In genomic region chr11:7892059-7892699, GRCh38 we compare ENCODE assay signal across 8 cellular contexts. TPM values are rescaled to one million over a fixed set of nuclear protein-coding genes. Genes with fewer than 3 reads are reported as not detected.
DNase-seq lines count a peak whose midpoint lies in the region; ATAC-seq, FAIRE-seq and TF ChIP-seq lines count a peak whose summit lies in the region.

No MANE protein-coding gene starts in this region.

- DNase-seq in BJ (ENCODE audit: low read depth) (peak; percentile 40), HTR-8/SVneo (ENCODE audit: insufficient read length, low spot score) (peak; percentile 36), epithelial cell of esophagus (ENCODE audit: low read depth) (peak; percentile 56), tibial nerve (ENCODE audit: low spot score in 2 of 2) (no peak), lower leg skin (ENCODE audit: low spot score in 2 of 2) (no peak), NCI-H774 (lab: John Stamatoyannopoulos, UW) (no peak)
- no peak for DNase-seq in stimulated activated CD4-positive, alpha-beta T cell treated with anti-CD3 and anti-CD28 coated beads, Interleukin-4, amount 100 ng/mL, for 4 hours

- no peak for TF ChIP-seq EP300 in tibial nerve (IDR thresholded peaks at IDR 0.05)

- no peaks in the 10 kb centered on the region for H3K9me3 ChIP-seq in tibial nerve

- no peaks in the 10 kb centered on the region for H3K36me3 ChIP-seq in BJ (ENCODE audit: control insufficient read depth, insufficient read depth, low read length)
- H3K36me3 ChIP-seq in tibial nerve = no peaks in the 10 kb centered on the region

- FAIRE-seq in HTR-8/SVneo (lab: Jason Lieb, UNC) = peak; percentile 89

- CTCF ChIA-PET in BJ (lab: Yijun Ruan, JAX) = interaction anchor here (0.8 to 7.5 kb wide), 19 partner anchors 12 to 208 kb away, joined by 3 to 129 read pairs (median 6); partner anchors contain the start of gene EIF3F

- no peak for TF ChIP-seq CTCF in BJ (IDR thresholded peaks at IDR 0.05; ENCODE audit: insufficient read depth, low read depth, low read length)
- TF ChIP-seq CTCF in epithelial cell of esophagus (IDR thresholded peaks at IDR 0.05; ENCODE audit: insufficient read depth, low read depth, low read length, missing control alignments) = no peak
- no peak for TF ChIP-seq CTCF in tibial nerve (IDR thresholded peaks at IDR 0.05)
- no peak for TF ChIP-seq CTCF in lower leg skin (IDR thresholded peaks at IDR 0.05)

- peaks cover 0 to 23% (median 4%) of the 10 kb centered on the region in 4 donors for H3K4me1 ChIP-seq in tibial nerve

- H3K27me3 ChIP-seq in BJ (ENCODE audit: control insufficient read depth, insufficient read depth, low read length) = no peaks in the 10 kb centered on the region
- no peaks in the 10 kb centered on the region for H3K27me3 ChIP-seq in tibial nerve

- ATAC-seq in GM21528 (IDR thresholded peaks at IDR 0.05; ENCODE audit: low FRiP score, unreplicated experiment) = peak; percentile 53

- intact Hi-C loops in lower leg skin (cut with DNase I; ENCODE audit: low total_unique reads) = no loop called here

- POLR2A ChIA-PET in BJ (lab: Charles Lee) = interaction anchor here (1.0 to 1.3 kb wide), 3 partner anchors 11 to 95 kb away, joined by 3 read pairs; partner anchors contain the start of genes EIF3F and NLRP10

- TF ChIP-seq POLR2A in tibial nerve (IDR thresholded peaks at IDR 0.05) = no peak
- no peak for TF ChIP-seq POLR2A in lower leg skin (IDR thresholded peaks at IDR 0.05)

- WGBS in tibial nerve, 2 donors = 47% methylated on average over 6 of the region's 6 CpGs
- 56% methylated on average over 6 of the region's 6 CpGs for WGBS in lower leg skin, 2 donors

- H3K27ac ChIP-seq in tibial nerve = peak overlapping the region in 1 of 4 donors; percentile 54

- H3K4me3 ChIP-seq in BJ (ENCODE audit: low read depth, low read length) (no peak overlapping the region), epithelial cell of esophagus (ENCODE audit: low read length) (no peak overlapping the region), tibial nerve (no peak overlapping the region), lower leg skin (ENCODE audit: low read depth, poor library complexity, severe bottlenecking) (no peak overlapping the region)

RNA-seq across cellular contexts. Expression of gene OR10A6, which starts 38.9 kb away (rescaled TPM):
- 0.07 and 0.31 TPM in 2 replicates for polyA plus RNA-seq in BJ (2011; rRNA removed)
- polyA minus RNA-seq in BJ (2011; rRNA and poly(A)+ RNA removed) = 0.09 and 0.15 TPM in 2 replicates
- not detected for total RNA-seq in tibial nerve
- under 1 TPM in 3 of 4 donors, not detected in 1; 0.08 to 0.21 (median 0.17) TPM for total RNA-seq in lower leg skin

RNA-seq across cellular contexts. Expression of gene OR10A3, which starts 49.3 kb away (rescaled TPM):
- 0.07 TPM in 2 replicates for polyA plus RNA-seq in BJ (2011; rRNA removed)
- polyA minus RNA-seq in BJ (2011; rRNA and poly(A)+ RNA removed) = 0.10 TPM in 1 of 2 replicates, not detected in the other
- total RNA-seq in tibial nerve = not detected
- 1 to 10 TPM in 1 of 4 donors, under 1 TPM in 1, not detected in 2; 0.34 to 2.7 TPM for total RNA-seq in lower leg skin

Comparison
In these comparisons a context has a peak if more than half of its experiments do, and no peak if none do; other contexts are left out.
1. DNase-seq: peak in BJ (single experiment), HTR-8/SVneo (single experiment) and epithelial cell of esophagus (single experiment); none in tibial nerve (0 of 2), stimulated activated CD4-positive, alpha-beta T cell treated with anti-CD3 and anti-CD28 coated beads, Interleukin-4, amount 100 ng/mL, for 4 hours (0 of 2), lower leg skin (0 of 2) and NCI-H774 (single experiment).